12 cellular contexts compared by ENCODE assay signal in genomic region chr17:57869599-57870282, GRCh38. TPM values are rescaled to one million over a fixed set of nuclear protein-coding genes. Genes with fewer than 3 reads are reported as not detected.
DNase-seq lines count a peak whose midpoint lies in the region; ATAC-seq and TF ChIP-seq lines count a peak whose summit lies in the region.
"Had no signal": no experiment of that assay in that cellular context is flagged by ENCODE, and none has a peak within 500 bp of the region (broad histone marks: within the 10 kb centered on the region; RNA-seq: fewer than 3 reads in every experiment).

No MANE protein-coding gene starts in this region.

- H4K5ac ChIP-seq in IMR-90 (ENCODE audit: low read depth, low read length): peak overlapping the region; percentile 84

- H4K20me1 ChIP-seq in IMR-90 (ENCODE audit: insufficient read depth, low read length) (no peaks in the 10 kb centered on the region), mammary epithelial cell (ENCODE audit: insufficient read depth, low read length) (no peaks in the 10 kb centered on the region)

- in situ Hi-C loops in IMR-90 (cut with MboI; ENCODE audit: low sequenced_read_pairs) (loop anchor here (25.0 kb wide), 1 partner anchor 468 kb away; the partner anchor contains the start of gene TSPOAP1), mammary epithelial cell (cut with MboI; ENCODE audit: low sequenced_read_pairs in 2 of 2) (loop anchor here in 1 of 2 donors (25.0 kb wide), 1 partner anchor 218 kb away; the partner anchor contains the start of gene DYNLL2)

- peaks cover 15 to 58% of the 10 kb centered on the region in 2 experiments for H3K79me1 ChIP-seq in IMR-90 (ENCODE audit: low read depth in 1 of 2, low read length in 2 of 2)
- peaks cover 20% of the 10 kb centered on the region for H3K79me1 ChIP-seq in mesenchymal stem cell (replicated peaks; ENCODE audit: low read length, poor library complexity, severe bottlenecking)

- intact Hi-C loops in IMR-90 (cut with micrococcal nuclease): no loop called here
- intact Hi-C loops in mammary epithelial cell (cut with micrococcal nuclease): loop anchor here (2.0 kb wide), 2 partner anchors 19 to 31 kb away; partner anchors contain the start of gene MRPS23
- intact Hi-C loops in body of pancreas (cut with DNase I): no loop called here

- DNase-seq in AG04449 (ENCODE audit: low read depth, low spot score) (peak; percentile 80), IMR-90 (peak; percentile 97), mammary epithelial cell (peak; percentile 70), mesenchymal stem cell (peak; percentile 93), SW480 (ENCODE audit: low spot score) (no peak), NCI-H2081 (lab: John Stamatoyannopoulos, UW) (no peak), body of pancreas (no peak)
- DNase-seq in activated CD4-positive, alpha-beta T cell treated with anti-CD3 and anti-CD28 coated beads, Interleukin-2, amount 50 U/mL, for 1 hour: no peak
- DNase-seq: CD4-positive, alpha-beta memory T cell; erythroblast; NCI-H187; T-cell had no signal

- peak overlapping the region; percentile 75; the same call in 2 of the 3 replicates for H2BK15ac ChIP-seq in IMR-90 (ENCODE audit: low read depth, low read length)
- H2BK15ac ChIP-seq in mesenchymal stem cell (ENCODE audit: low read depth, poor library complexity, severe bottlenecking): peak overlapping the region; percentile 78

- 0% methylated on average over 1 of the region's 10 CpGs; no CpG with 5 or more reads in 1 of the 2 experiments for WGBS in IMR-90 (ENCODE audit: extremely low coverage in 2 of 2, insufficient read length in 1 of 2), 2 experiments
- 99% methylated on average over 10 of the region's 10 CpGs for WGBS in mammary epithelial cell (ENCODE audit: low coverage, missing lambda C conversion rate)
- 69% methylated on average over 10 of the region's 10 CpGs for WGBS in mesenchymal stem cell
- 90 to 93% methylated on average over 10 of the region's 10 CpGs for WGBS in body of pancreas, 2 donors

- H4K8ac ChIP-seq in IMR-90 (ENCODE audit: low read depth in 2 of 2, low read length in 2 of 2) (peak overlapping the region; percentile 78 to 97), mesenchymal stem cell (ENCODE audit: low read length) (peak overlapping the region; percentile 56)

- peak overlapping the region; percentile 11 to 93 for H2BK12ac ChIP-seq in mesenchymal stem cell (ENCODE audit: low read length in 2 of 2)

- peak overlapping the region; percentile 48 for H2AFZ ChIP-seq in IMR-90 (replicated peaks; ENCODE audit: low read length, poor library complexity)
- no peak overlapping the region for H2AFZ ChIP-seq in mammary epithelial cell (ENCODE audit: low read depth, low read length)
- H2AFZ ChIP-seq in mesenchymal stem cell (ENCODE audit: low read depth, low read length): no peak overlapping the region

- TF ChIP-seq RAD21 in IMR-90 (IDR thresholded peaks at IDR 0.05; ENCODE audit: low read length): peak; percentile 28; the same call in 1 of the 2 replicates

- TF ChIP-seq CTCF in AG04449 (IDR thresholded peaks at IDR 0.05; ENCODE audit: insufficient read depth, low read length, missing control alignments) (no peak), IMR-90 (conservative IDR thresholded peaks at IDR 0.05; ENCODE audit: low read depth, low read length) (no peak), mammary epithelial cell (conservative IDR thresholded peaks at IDR 0.05 in 1 of 2, IDR thresholded peaks at IDR 0.05 in 1 of 2; ENCODE audit: extremely low read depth in 1 of 2, insufficient read depth in 1 of 2, low read depth in 1 of 2, low read length in 2 of 2) (no peak), body of pancreas (IDR thresholded peaks at IDR 0.05) (no peak)

- BruUV-seq in IMR-90 (replicated peaks; lab: Mats Ljungman, UMichigan) (no TSS peak), mammary epithelial cell (replicated peaks; lab: Mats Ljungman, UMichigan) (no TSS peak)

- H2BK5ac ChIP-seq in IMR-90 (ENCODE audit: low read depth, low read length, poor library complexity, severe bottlenecking): peak overlapping the region; percentile 96
- H2BK5ac ChIP-seq in mesenchymal stem cell (ENCODE audit: low read depth, low read length, poor library complexity, severe bottlenecking): peak overlapping the region; percentile 9

- H3K36me3 ChIP-seq in IMR-90 (ENCODE audit: control insufficient read depth, insufficient read depth, low read length) (peaks cover 25% of the 10 kb centered on the region), mammary epithelial cell (ENCODE audit: insufficient read depth, low read length) (no peaks in the 10 kb centered on the region), mesenchymal stem cell (ENCODE audit: control insufficient read depth in 1 of 2, insufficient read depth in 2 of 2, low read depth in 1 of 2, low read length in 2 of 2) (peaks cover 61 to 71% of the 10 kb centered on the region in 2 experiments), body of pancreas (replicated peaks in 1 of 2; ENCODE audit: insufficient read depth in 1 of 2, low read depth in 2 of 2) (no peaks in the 10 kb centered on the region)

- H2AK9ac ChIP-seq in IMR-90 (replicated peaks; ENCODE audit: low read depth, low read length, poor library complexity): peak overlapping the region; percentile 89

- TF ChIP-seq POLR2A in IMR-90 (IDR thresholded peaks at IDR 0.05; ENCODE audit: low read depth, low read length) (no peak), body of pancreas (IDR thresholded peaks at IDR 0.05) (no peak)

- H3K9ac ChIP-seq in IMR-90 (ENCODE audit: low read depth, low read length) (peak overlapping the region; percentile 71), mammary epithelial cell (ENCODE audit: insufficient read depth, low read length) (no peak overlapping the region), mesenchymal stem cell (ENCODE audit: low read length) (peak overlapping the region; percentile 70)

- no peaks in the 10 kb centered on the region for H3K79me2 ChIP-seq in mammary epithelial cell (ENCODE audit: insufficient read depth, low read length)

- H3K4ac ChIP-seq in IMR-90 (ENCODE audit: low read depth, low read length): peak overlapping the region; percentile 99
- peak overlapping the region; percentile 1 to 65 for H3K4ac ChIP-seq in mesenchymal stem cell (ENCODE audit: low read depth in 1 of 2, low read length in 2 of 2)

- H3K23ac ChIP-seq in IMR-90 (ENCODE audit: low read depth, low read length) (peak overlapping the region; percentile 80; the same call in 1 of the 2 replicates), mesenchymal stem cell (ENCODE audit: low read length in 2 of 2) (peak overlapping the region in 1 of 2 experiments; percentile 34)

- H4K91ac ChIP-seq in IMR-90 (ENCODE audit: insufficient read depth, low read depth, low read length): peak overlapping the region; percentile 94
- peak overlapping the region; percentile 84 for H4K91ac ChIP-seq in mesenchymal stem cell (ENCODE audit: low read length)

- H3K56ac ChIP-seq in IMR-90 (ENCODE audit: extremely low read depth, insufficient read depth, low read length): peak overlapping the region; percentile 48; the same call in 1 of the 2 replicates

- H3K18ac ChIP-seq in IMR-90 (ENCODE audit: low read depth, low read length) (peak overlapping the region; percentile 74), mesenchymal stem cell (ENCODE audit: low read depth in 1 of 2, low read length in 2 of 2) (peak overlapping the region; percentile 72 to 86)

- H3K27ac ChIP-seq in IMR-90 (ENCODE audit: insufficient read depth, low read length) (peak overlapping the region; percentile 88), mammary epithelial cell (ENCODE audit: insufficient read depth, low read depth, low read length) (no peak overlapping the region), mesenchymal stem cell (ENCODE audit: low read length, poor library complexity, severe bottlenecking) (peak overlapping the region; percentile 87), body of pancreas (peak overlapping the region in 1 of 4 donors; percentile 95)

- CTCF ChIA-PET in AG04449 (lab: Yijun Ruan, JAX): interaction anchor here (0.8 to 36.7 kb wide), 12 partner anchors 11 to 243 kb away, joined by 3 to 1361 read pairs (median 8); partner anchors contain the start of genes CUEDC1, SRSF1 and VEZF1
- CTCF ChIA-PET in IMR-90 (lab: Yijun Ruan, JAX): interaction anchor here (0.6 to 3.8 kb wide), 6 partner anchors 9 to 129 kb away, joined by 4 to 24 read pairs (median 6); no protein-coding TSS in a partner anchor
- CTCF ChIA-PET in mammary epithelial cell (lab: Charles Lee; ENCODE audit: low non-redundant PET): interaction anchor here (0.6 kb wide), 2 partner anchors 86 to 130 kb away, joined by 3 to 5 read pairs; partner anchors contain the start of gene CUEDC1

- H3K4me2 ChIP-seq in IMR-90 (ENCODE audit: low read depth, low read length) (peak overlapping the region; percentile 45), mammary epithelial cell (ENCODE audit: insufficient read depth, low read depth, low read length) (no peak overlapping the region), mesenchymal stem cell (ENCODE audit: low read length, poor library complexity, severe bottlenecking) (no peak overlapping the region)

- H2BK120ac ChIP-seq in IMR-90 (ENCODE audit: low read depth, low read length) (peak overlapping the region; percentile 96), mesenchymal stem cell (ENCODE audit: low read depth, low read length) (peak overlapping the region; percentile 56)

- peaks cover 43% of the 10 kb centered on the region for H3K4me1 ChIP-seq in IMR-90 (ENCODE audit: control insufficient read depth, insufficient read depth, low read length)
- peaks cover 54% of the 10 kb centered on the region for H3K4me1 ChIP-seq in mammary epithelial cell (ENCODE audit: insufficient read depth, low read length)
- H3K4me1 ChIP-seq in mesenchymal stem cell (ENCODE audit: control insufficient read depth, insufficient read depth, low read depth, low read length): peaks cover 52% of the 10 kb centered on the region
- H3K4me1 ChIP-seq in body of pancreas: peaks cover 39% of the 10 kb centered on the region

- H3K14ac ChIP-seq in IMR-90 (replicated peaks; ENCODE audit: low read depth, low read length) (peak overlapping the region; percentile 87), mesenchymal stem cell (ENCODE audit: low read length in 2 of 2) (peak overlapping the region in 1 of 2 experiments; percentile 76)

- POLR2A ChIA-PET in AG04449 (lab: Yijun Ruan, JAX): interaction anchor here (0.5 to 3.5 kb wide), 12 partner anchors 9 to 137 kb away, joined by 3 to 17 read pairs (median 4); partner anchors contain the start of genes CUEDC1 and SRSF1
- POLR2A ChIA-PET in IMR-90 (lab: Charles Lee; ENCODE audit: unreplicated experiment): interaction anchor here (0.5 to 1.4 kb wide), 4 partner anchors 9 to 120 kb away, joined by 3 to 5 read pairs (median 4); no protein-coding TSS in a partner anchor

- H3K9me3 ChIP-seq in IMR-90 (ENCODE audit: control insufficient read depth, insufficient read depth, low read length) (no peaks in the 10 kb centered on the region), mammary epithelial cell (replicated peaks; ENCODE audit: insufficient read depth, low read length) (no peaks in the 10 kb centered on the region), mesenchymal stem cell (ENCODE audit: control insufficient read depth, low read length) (no peaks in the 10 kb centered on the region), body of pancreas (no peaks in the 10 kb centered on the region)

- H3K9me1 ChIP-seq in IMR-90 (ENCODE audit: insufficient read depth, low read length): peaks cover 33% of the 10 kb centered on the region

- H2BK20ac ChIP-seq in IMR-90 (ENCODE audit: low read depth, low read length): peak overlapping the region; percentile 91

- H2AK5ac ChIP-seq in IMR-90 (ENCODE audit: low read depth, low read length) (peak overlapping the region; percentile 99), mesenchymal stem cell (ENCODE audit: low read length, severe bottlenecking) (peak overlapping the region; percentile 89)

- H3K27me3 ChIP-seq in IMR-90 (ENCODE audit: control insufficient read depth, insufficient read depth, low read length): no peaks in the 10 kb centered on the region
- no peaks in the 10 kb centered on the region for H3K27me3 ChIP-seq in mammary epithelial cell (ENCODE audit: insufficient read depth, low read length)
- H3K27me3 ChIP-seq in mesenchymal stem cell (ENCODE audit: control insufficient read depth in 1 of 2, insufficient read depth in 1 of 2, low read length in 2 of 2): no peaks in the 10 kb centered on the region
- no peaks in the 10 kb centered on the region for H3K27me3 ChIP-seq in body of pancreas

- ATAC-seq in IMR-90 (ENCODE audit: low read depth): peak; percentile 48
- ATAC-seq in body of pancreas: no peak
- ATAC-seq: T-cell had no signal

- H3K4me3 ChIP-seq in AG04449 (ENCODE audit: low read depth, low read length) (no peak overlapping the region; the same call in 1 of the 2 replicates), IMR-90 (ENCODE audit: insufficient read depth, low read depth, low read length) (no peak overlapping the region), mammary epithelial cell (replicated peaks in 1 of 3; ENCODE audit: insufficient read depth in 1 of 3, low read depth in 2 of 3, low read length in 3 of 3) (no peak overlapping the region), mesenchymal stem cell (ENCODE audit: insufficient read depth in 1 of 2, low read depth in 1 of 2, low read length in 2 of 2) (peak overlapping the region in 1 of 2 experiments; percentile 16), body of pancreas (no peak overlapping the region)

- dilution Hi-C loops in IMR-90 (cut with HindIII; ENCODE audit: low sequenced_read_pairs, unreplicated experiment): loop anchor here (25.0 kb wide), 1 partner anchor 118 kb away; the partner anchor contains the start of gene VEZF1
- dilution Hi-C loops in mammary epithelial cell (cut with HindIII; ENCODE audit: low sequenced_read_pairs): no loop called here

RNA-seq across cellular contexts. Expression of gene MRPS23, which starts 19.9 kb away (rescaled TPM):
- 37.3 and 41.7 TPM in 2 replicates for total RNA-seq in IMR-90 (2012; rRNA removed)
- polyA plus RNA-seq in IMR-90 (2012; rRNA removed): 22.1 and 23.5 TPM in 2 replicates
- polyA plus RNA-seq in IMR-90 (2012; cell fraction: cytosol; rRNA removed): 22.4 and 35.2 TPM in 2 replicates
- polyA plus RNA-seq in IMR-90 (2012; cell fraction: nucleus; rRNA removed; ENCODE audit: low replicate concordance): 9.9 and 18.3 TPM in 2 replicates
- 10 to 100 TPM; 17.7 to 48.4 TPM for total RNA-seq in mammary epithelial cell
- 63.7 TPM for polyA plus RNA-seq in mammary epithelial cell
- polyA minus RNA-seq in mammary epithelial cell: 9.9 TPM
- 23.0 TPM for polyA plus RNA-seq in mesenchymal stem cell (2013, experiment 1 of 2)
- 21.0 TPM for polyA plus RNA-seq in mesenchymal stem cell (2013, experiment 2 of 2)
- total RNA-seq in body of pancreas: 10 to 100 TPM in 1 of 2 donors, 1 to 10 TPM in 1; 1.3 to 13.7 TPM

Comparison
In these comparisons a context has a peak if more than half of its experiments do, and no peak if none do; other contexts are left out.
1. DNase-seq: peak in AG04449 (single experiment), IMR-90 (single experiment), mammary epithelial cell (single experiment) and mesenchymal stem cell (single experiment); none in SW480 (single experiment), activated CD4-positive, alpha-beta T cell treated with anti-CD3 and anti-CD28 coated beads, Interleukin-2, amount 50 U/mL, for 1 hour (single experiment), NCI-H2081 (0 of 2) and body of pancreas (0 of 4).